1 cellular context compared by ENCODE assay signal in the genomic region with DNA sequence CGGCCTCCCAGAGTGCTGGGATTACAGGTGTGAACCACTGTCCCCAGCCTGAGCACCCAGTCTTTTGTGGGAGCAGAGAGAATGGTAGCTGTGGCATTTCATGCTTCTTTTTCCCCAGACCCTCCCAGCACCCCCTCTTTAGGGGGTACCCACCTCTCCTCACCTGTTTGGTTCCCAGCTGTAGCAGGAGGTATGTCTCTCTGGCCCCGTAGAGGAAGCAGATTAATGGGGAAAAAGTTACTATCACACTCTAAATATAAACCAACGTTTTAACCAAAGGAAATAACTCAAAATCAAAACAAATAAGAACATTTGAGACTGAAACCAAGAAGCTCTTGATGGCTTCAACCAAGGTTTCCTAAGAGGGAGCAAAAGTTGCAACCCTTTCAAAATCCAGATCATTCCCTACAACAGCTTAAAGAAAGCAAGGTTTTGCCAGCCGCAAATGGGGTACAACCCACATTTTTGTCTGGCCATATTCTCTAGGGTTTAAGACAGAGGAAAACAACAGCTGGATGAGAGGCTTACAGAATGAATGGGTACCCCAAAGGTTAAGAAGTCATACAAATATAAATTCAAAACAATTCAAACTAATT.
TF ChIP-seq lines count a peak whose summit lies in the region.

No MANE protein-coding gene starts in this region.

TF ChIP-seq in GM12878, 131 proteins besides CTCF, POLR2A, EP300 and RAD21:
- TF ChIP-seq NKRF (conservative IDR thresholded peaks at IDR 0.05) = no peak
- no peak for TF ChIP-seq REST (IDR thresholded peaks at IDR 0.05; ENCODE audit: low read depth, low read length)
- TF ChIP-seq SPI1 (IDR thresholded peaks at IDR 0.05; ENCODE audit: borderline replicate concordance, insufficient read depth, low read depth, low read length) = no peak
- no peak for TF ChIP-seq SUZ12 (IDR thresholded peaks at IDR 0.05; ENCODE audit: unreplicated experiment)
- no peak for TF ChIP-seq ATF2 (IDR thresholded peaks at IDR 0.05; ENCODE audit: low read length)
- TF ChIP-seq TCF7 (IDR thresholded peaks at IDR 0.05; ENCODE audit: borderline replicate concordance) = no peak
- TF ChIP-seq, protein P1, sequence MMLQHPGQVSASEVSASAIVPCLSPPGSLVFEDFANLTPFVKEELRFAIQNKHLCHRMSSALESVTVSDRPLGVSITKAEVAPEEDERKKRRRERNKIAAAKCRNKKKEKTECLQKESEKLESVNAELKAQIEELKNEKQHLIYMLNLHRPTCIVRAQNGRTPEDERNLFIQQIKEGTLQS (IDR thresholded peaks at IDR 0.05; ENCODE audit: borderline replicate concordance, extremely low read depth, low read depth, low read length) = no peak
- TF ChIP-seq, protein P2, sequence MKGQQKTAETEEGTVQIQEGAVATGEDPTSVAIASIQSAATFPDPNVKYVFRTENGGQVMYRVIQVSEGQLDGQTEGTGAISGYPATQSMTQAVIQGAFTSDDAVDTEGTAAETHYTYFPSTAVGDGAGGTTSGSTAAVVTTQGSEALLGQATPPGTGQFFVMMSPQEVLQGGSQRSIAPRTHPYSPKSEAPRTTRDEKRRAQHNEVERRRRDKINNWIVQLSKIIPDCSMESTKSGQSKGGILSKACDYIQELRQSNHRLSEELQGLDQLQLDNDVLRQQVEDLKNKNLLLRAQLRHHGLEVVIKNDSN (IDR thresholded peaks at IDR 0.05; ENCODE audit: borderline replicate concordance, extremely low read length, insufficient read depth, low read depth, low read length) = no peak
- no peak for TF ChIP-seq ZNF217 (IDR thresholded peaks at IDR 0.05)
- no peak for TF ChIP-seq MTA3 (IDR thresholded peaks at IDR 0.05; ENCODE audit: borderline replicate concordance, low read length)
- TF ChIP-seq, protein P3, sequence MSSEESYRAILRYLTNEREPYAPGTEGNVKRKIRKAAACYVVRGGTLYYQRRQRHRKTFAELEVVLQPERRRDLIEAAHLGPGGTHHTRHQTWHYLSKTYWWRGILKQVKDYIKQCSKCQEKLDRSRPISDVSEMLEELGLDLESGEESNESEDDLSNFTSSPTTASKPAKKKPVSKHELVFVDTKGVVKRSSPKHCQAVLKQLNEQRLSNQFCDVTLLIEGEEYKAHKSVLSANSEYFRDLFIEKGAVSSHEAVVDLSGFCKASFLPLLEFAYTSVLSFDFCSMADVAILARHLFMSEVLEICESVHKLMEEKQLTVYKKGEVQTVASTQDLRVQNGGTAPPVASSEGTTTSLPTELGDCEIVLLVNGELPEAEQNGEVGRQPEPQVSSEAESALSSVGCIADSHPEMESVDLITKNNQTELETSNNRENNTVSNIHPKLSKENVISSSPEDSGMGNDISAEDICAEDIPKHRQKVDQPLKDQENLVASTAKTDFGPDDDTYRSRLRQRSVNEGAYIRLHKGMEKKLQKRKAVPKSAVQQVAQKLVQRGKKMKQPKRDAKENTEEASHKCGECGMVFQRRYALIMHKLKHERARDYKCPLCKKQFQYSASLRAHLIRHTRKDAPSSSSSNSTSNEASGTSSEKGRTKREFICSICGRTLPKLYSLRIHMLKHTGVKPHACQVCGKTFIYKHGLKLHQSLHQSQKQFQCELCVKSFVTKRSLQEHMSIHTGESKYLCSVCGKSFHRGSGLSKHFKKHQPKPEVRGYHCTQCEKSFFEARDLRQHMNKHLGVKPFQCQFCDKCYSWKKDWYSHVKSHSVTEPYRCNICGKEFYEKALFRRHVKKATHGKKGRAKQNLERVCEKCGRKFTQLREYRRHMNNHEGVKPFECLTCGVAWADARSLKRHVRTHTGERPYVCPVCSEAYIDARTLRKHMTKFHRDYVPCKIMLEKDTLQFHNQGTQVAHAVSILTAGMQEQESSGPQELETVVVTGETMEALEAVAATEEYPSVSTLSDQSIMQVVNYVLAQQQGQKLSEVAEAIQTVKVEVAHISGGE (CRISPR knock-in tag; IDR thresholded peaks at IDR 0.05) = no peak
- TF ChIP-seq SMAD5 (IDR thresholded peaks at IDR 0.05; ENCODE audit: low read depth) = no peak
- no peak for TF ChIP-seq EGR1 (IDR thresholded peaks at IDR 0.05; ENCODE audit: borderline replicate concordance in 1 of 2, low read depth in 2 of 2, low read length in 2 of 2)
- TF ChIP-seq BACH1 (IDR thresholded peaks at IDR 0.05; ENCODE audit: borderline replicate concordance) = no peak
- no peak for TF ChIP-seq E2F8 (IDR thresholded peaks at IDR 0.05; ENCODE audit: low read depth, partially characterized antibody)
- TF ChIP-seq ETV6 (conservative IDR thresholded peaks at IDR 0.05 in 1 of 2, IDR thresholded peaks at IDR 0.05 in 1 of 2; ENCODE audit: borderline replicate concordance in 1 of 2, low read depth in 1 of 2) = no peak
- TF ChIP-seq JUNB (IDR thresholded peaks at IDR 0.05) = no peak
- no peak for TF ChIP-seq MLLT1 (IDR thresholded peaks at IDR 0.05)
TF ChIP-seq in GM12878: peak in this region for 0.
